Comparison of ENCODE assay signal across 25 cellular contexts in the genomic region with DNA sequence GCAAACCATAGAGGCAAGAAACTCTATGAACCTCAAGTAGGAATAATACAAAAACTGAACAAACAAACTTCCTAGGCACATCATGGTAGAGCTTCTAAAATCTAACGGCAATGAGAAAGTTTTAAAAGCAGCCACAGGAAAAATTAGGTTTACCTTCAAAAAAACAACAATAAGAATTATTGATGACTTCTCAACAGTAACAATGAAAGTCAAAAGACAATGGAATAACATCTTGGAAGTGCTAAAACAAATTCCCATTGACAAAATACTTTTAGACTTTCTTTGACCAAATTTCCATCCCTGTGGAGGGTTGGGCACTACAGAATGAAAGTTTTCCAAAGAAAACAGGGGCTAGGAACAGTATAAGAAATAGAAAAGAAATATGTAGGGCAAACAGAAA.
DNase-seq lines count a peak whose midpoint lies in the region; ATAC-seq, FAIRE-seq and TF ChIP-seq lines count a peak whose summit lies in the region.
"Had no signal": no experiment of that assay in that cellular context is flagged by ENCODE, and none has a peak within 500 bp of the region (broad histone marks: within the 10 kb centered on the region; RNA-seq: fewer than 3 reads in every experiment).

No MANE protein-coding gene starts in this region.

- CTCF ChIA-PET in HepG2 (lab: Yijun Ruan, JAX; ENCODE audit: low intra/inter-chr PET ratio, low total read pairs) (no interaction called here), WTC11 (lab: Charles Lee) (no interaction called here)

- FAIRE-seq in HepG2 (lab: Jason Lieb, UNC): no peak
- FAIRE-seq: A204.1, G401.6, GM12891, GM19239 had no signal

- TF ChIP-seq POLR2A in HepG2 (IDR thresholded peaks at IDR 0.05; ENCODE audit: insufficient read depth in 1 of 2, low read depth in 2 of 2, low read length in 2 of 2) (no peak), right lobe of liver (IDR thresholded peaks at IDR 0.05) (no peak)

- no peak for DNase-seq in HepG2 (ENCODE audit: low spot score)
- DNase-seq in right lobe of liver: no peak
- peak; percentile 8 for DNase-seq in Caki2 (ENCODE audit: low read depth)
- DNase-seq in WTC11 (ENCODE audit: low spot score): no peak
- no peak for DNase-seq in endodermal cell
- no peak for DNase-seq in stimulated activated naive B cell treated with anti-CD40 and anti-IgM and Interleukin-4, amounts not matched to agents 10 μg/mL and 1 μg/mL and 100 μg/mL, for 72 hours
- DNase-seq in NCI-H187 treated with DMSO at 0.1 percent for 48 hours (lab: John Stamatoyannopoulos, UW): no peak
- DNase-seq in DMS79 (lab: John Stamatoyannopoulos, UW): no peak
- DNase-seq: 8988T; AML-193; Caco-2; CD4-positive, alpha-beta T cell; CD8-positive, alpha-beta T cell; DMS 273 treated with DMSO at 0.1 percent for 48 hours; DMS153; DMS53; DMS79 treated with DMSO at 0.1 percent for 48 hours; GF-D8 had no signal

- H3K9me3 Mint-ChIP-seq in WTC11: peaks cover 77% of the 10 kb centered on the region
- peaks cover 57% of the 10 kb centered on the region for H3K9me3 Mint-ChIP-seq in endodermal cell
- peaks cover 22 to 35% of the 10 kb centered on the region in 2 donors for H3K9me3 Mint-ChIP-seq in stimulated activated naive B cell treated with anti-CD40 and anti-IgM and Interleukin-4, amounts not matched to agents 10 μg/mL and 1 μg/mL and 100 μg/mL, for 72 hours

- H3K36me3 Mint-ChIP-seq in WTC11: peaks cover 51% of the 10 kb centered on the region
- peaks cover 7% of the 10 kb centered on the region for H3K36me3 Mint-ChIP-seq in endodermal cell (ENCODE audit: low read depth)
- no peaks in the 10 kb centered on the region for H3K36me3 Mint-ChIP-seq in stimulated activated naive B cell treated with anti-CD40 and anti-IgM and Interleukin-4, amounts not matched to agents 10 μg/mL and 1 μg/mL and 100 μg/mL, for 72 hours
- H3K36me3 Mint-ChIP-seq: CD8-positive, alpha-beta T cell had no signal

- no TSS peak for BruUV-seq in HepG2 (replicated peaks; lab: Mats Ljungman, UMichigan)

- H3K27ac ChIP-seq in HepG2 (ENCODE audit: extremely low read length, insufficient read depth, low read length): no peak overlapping the region
- H3K27ac ChIP-seq in right lobe of liver: no peak overlapping the region
- no peak overlapping the region for H3K27ac ChIP-seq in endodermal cell (ENCODE audit: low read depth, low read length)
- H3K27ac ChIP-seq: BLaER1 treated with 17β-estradiol and CSF1 and Interleukin-3, amounts not matched to agents 10 nM and 100 nM; C4-2B had no signal

- 18% methylated on average over 1 of the region's 1 CpG for WGBS in HepG2 (ENCODE audit: low lambda C conversion rate)
- 71% methylated on average over 1 of the region's 1 CpG for WGBS in right lobe of liver (ENCODE audit: insufficient coverage, low coverage, low lambda C conversion rate, missing lambda C conversion rate)
- 94% methylated on average over 1 of the region's 1 CpG; no CpG with 5 or more reads in 1 of the 2 experiments for WGBS in endodermal cell (ENCODE audit: insufficient coverage in 1 of 2, insufficient read length in 1 of 2), 2 experiments

- TF ChIP-seq EP300 in HepG2 (IDR thresholded peaks at IDR 0.05; ENCODE audit: low read depth in 2 of 2, low read length in 2 of 2) (no peak), HepG2 (CRISPR knock-in tag; IDR thresholded peaks at IDR 0.05; ENCODE audit: borderline replicate concordance) (no peak)

- no peaks in the 10 kb centered on the region for H3K79me2 ChIP-seq in HepG2 (ENCODE audit: insufficient read depth, low read length)

- H3K9ac ChIP-seq in HepG2 (ENCODE audit: insufficient read depth, low read depth, low read length) (no peak overlapping the region), endodermal cell (ENCODE audit: extremely low read depth, low read length, poor library complexity, severe bottlenecking) (no peak overlapping the region)
- H3K9ac ChIP-seq: BLaER1 treated with 17β-estradiol and CSF1 and Interleukin-3, amounts not matched to agents 10 nM and 100 nM had no signal

- POLR2A ChIA-PET in HepG2 (lab: Yijun Ruan, JAX): no interaction called here
- POLR2A ChIA-PET in WTC11 (lab: Charles Lee): no interaction called here

- H2AFZ ChIP-seq in HepG2 (ENCODE audit: low read length): no peak overlapping the region

- no peaks in the 10 kb centered on the region for H3K4me1 Mint-ChIP-seq in WTC11
- no peaks in the 10 kb centered on the region for H3K4me1 Mint-ChIP-seq in endodermal cell
- no peaks in the 10 kb centered on the region for H3K4me1 Mint-ChIP-seq in stimulated activated naive B cell treated with anti-CD40 and anti-IgM and Interleukin-4, amounts not matched to agents 10 μg/mL and 1 μg/mL and 100 μg/mL, for 72 hours
- H3K4me1 Mint-ChIP-seq: B cell had no signal

- no peak for TF ChIP-seq RAD21 in HepG2 (CRISPR knock-in tag; IDR thresholded peaks at IDR 0.05)

- peaks cover 59% of the 10 kb centered on the region for H3K9me3 ChIP-seq in HepG2 (ENCODE audit: low read length)
- peaks cover 0 to 12% (median 1%) of the 10 kb centered on the region in 4 donors for H3K9me3 ChIP-seq in right lobe of liver
- H3K9me3 ChIP-seq in endodermal cell (ENCODE audit: control insufficient read depth, low read length): peaks cover 42% of the 10 kb centered on the region

- H3K4me3 Mint-ChIP-seq in WTC11: no peak overlapping the region
- no peak overlapping the region for H3K4me3 Mint-ChIP-seq in endodermal cell
- H3K4me3 Mint-ChIP-seq in stimulated activated naive B cell treated with anti-CD40 and anti-IgM and Interleukin-4, amounts not matched to agents 10 μg/mL and 1 μg/mL and 100 μg/mL, for 72 hours: no peak overlapping the region
- H3K4me3 Mint-ChIP-seq: B cell; CD4-positive, alpha-beta T cell; CD8-positive, alpha-beta T cell had no signal

- intact Hi-C loops in HepG2 (cut with micrococcal nuclease; ENCODE audit: unreplicated experiment): no loop called here
- intact Hi-C loops in right lobe of liver (cut with DNase I): no loop called here

- H3K4me3 ChIP-seq in HepG2 (replicated peaks in 1 of 3; ENCODE audit: insufficient read depth in 1 of 3, low read depth in 2 of 3, low read length in 3 of 3) (no peak overlapping the region), right lobe of liver (no peak overlapping the region), endodermal cell (ENCODE audit: low read length) (peak overlapping the region; percentile 17)
- H3K4me3 ChIP-seq: BLaER1 treated with 17β-estradiol and CSF1 and Interleukin-3, amounts not matched to agents 10 nM and 100 nM had no signal

- peaks cover 4% of the 10 kb centered on the region for H3K27me3 Mint-ChIP-seq in WTC11 (ENCODE audit: low read depth)
- no peaks in the 10 kb centered on the region for H3K27me3 Mint-ChIP-seq in endodermal cell (ENCODE audit: insufficient read depth)
- H3K27me3 Mint-ChIP-seq in stimulated activated naive B cell treated with anti-CD40 and anti-IgM and Interleukin-4, amounts not matched to agents 10 μg/mL and 1 μg/mL and 100 μg/mL, for 72 hours: no peaks in the 10 kb centered on the region
- H3K27me3 Mint-ChIP-seq: B cell; CD4-positive, alpha-beta T cell had no signal

- H3K4me1 ChIP-seq in HepG2 (ENCODE audit: insufficient read depth, low read length) (no peaks in the 10 kb centered on the region), right lobe of liver (no peaks in the 10 kb centered on the region), endodermal cell (ENCODE audit: control insufficient read depth, insufficient read depth, low read length) (no peaks in the 10 kb centered on the region)
- H3K4me1 ChIP-seq: BLaER1 treated with 17β-estradiol and CSF1 and Interleukin-3, amounts not matched to agents 10 nM and 100 nM; Caco-2 had no signal

- H3K27ac Mint-ChIP-seq in WTC11: no peak overlapping the region
- no peak overlapping the region for H3K27ac Mint-ChIP-seq in endodermal cell
- no peak overlapping the region for H3K27ac Mint-ChIP-seq in stimulated activated naive B cell treated with anti-CD40 and anti-IgM and Interleukin-4, amounts not matched to agents 10 μg/mL and 1 μg/mL and 100 μg/mL, for 72 hours
- H3K27ac Mint-ChIP-seq: B cell; CD4-positive, alpha-beta T cell; CD8-positive, alpha-beta T cell had no signal

- no peak for TF ChIP-seq CTCF in HepG2 (CRISPR knock-in tag; IDR thresholded peaks at IDR 0.05)
- TF ChIP-seq CTCF in right lobe of liver (IDR thresholded peaks at IDR 0.05): no peak
- TF ChIP-seq CTCF in WTC11 (IDR thresholded peaks at IDR 0.05): no peak
- no peak for TF ChIP-seq CTCF in endodermal cell (conservative IDR thresholded peaks at IDR 0.05)

- H4K20me1 ChIP-seq in HepG2 (ENCODE audit: insufficient read depth, low read length): no peaks in the 10 kb centered on the region
- H4K20me1 ChIP-seq: BLaER1 treated with 17β-estradiol and CSF1 and Interleukin-3, amounts not matched to agents 10 nM and 100 nM had no signal

- ATAC-seq in HepG2 (no peak), right lobe of liver (no peak), WTC11 (no peak)
- no peak for ATAC-seq in stimulated activated naive B cell treated with anti-CD40 and anti-IgM and Interleukin-4, amounts not matched to agents 10 μg/mL and 1 μg/mL and 100 μg/mL, for 72 hours (replicated peaks)
- ATAC-seq: CD8-positive, alpha-beta T cell had no signal

- no peaks in the 10 kb centered on the region for H3K36me3 ChIP-seq in HepG2 (replicated peaks in 1 of 2; ENCODE audit: control insufficient read depth in 1 of 2, insufficient read depth in 2 of 2, low read length in 2 of 2)
- H3K36me3 ChIP-seq in right lobe of liver: no peaks in the 10 kb centered on the region
- no peaks in the 10 kb centered on the region for H3K36me3 ChIP-seq in endodermal cell (ENCODE audit: control insufficient read depth, insufficient read depth, low read length)
- H3K36me3 ChIP-seq: BLaER1 treated with 17β-estradiol and CSF1 and Interleukin-3, amounts not matched to agents 10 nM and 100 nM had no signal

- no peak overlapping the region for H3K4me2 ChIP-seq in HepG2 (ENCODE audit: low read depth, low read length)
- H3K4me2 ChIP-seq: BLaER1 treated with 17β-estradiol and CSF1 and Interleukin-3, amounts not matched to agents 10 nM and 100 nM had no signal

- in situ Hi-C loops in HepG2 (cut with HindIII; ENCODE audit: extremely low pct_ligation_motif_present, low pct_unique_long_range_greater_than_20kb) (no loop called here), Caki2 (cut with HindIII; ENCODE audit: low pct_unique_long_range_greater_than_20kb, low sequenced_read_pairs) (no loop called here)

- H3K27me3 ChIP-seq in HepG2 (ENCODE audit: control insufficient read depth in 1 of 2, insufficient read depth in 2 of 2, low read length in 2 of 2) (no peaks in the 10 kb centered on the region), right lobe of liver (no peaks in the 10 kb centered on the region), endodermal cell (ENCODE audit: control insufficient read depth, insufficient read depth, low read length, poor library complexity, severe bottlenecking) (no peaks in the 10 kb centered on the region)
- H3K27me3 ChIP-seq: BLaER1 treated with 17β-estradiol and CSF1 and Interleukin-3, amounts not matched to agents 10 nM and 100 nM had no signal

TF ChIP-seq in WTC11, 78 proteins besides CTCF, POLR2A, EP300 and RAD21:
- TF ChIP-seq ZNF317 (CRISPR knock-in tag; IDR thresholded peaks at IDR 0.05; ENCODE audit: borderline replicate concordance, low read depth): peak; percentile 95
- TF ChIP-seq GABPB1 (CRISPR knock-in tag; IDR thresholded peaks at IDR 0.05): no peak
TF ChIP-seq in WTC11: peak in this region for 1.
